In the genomic region with DNA sequence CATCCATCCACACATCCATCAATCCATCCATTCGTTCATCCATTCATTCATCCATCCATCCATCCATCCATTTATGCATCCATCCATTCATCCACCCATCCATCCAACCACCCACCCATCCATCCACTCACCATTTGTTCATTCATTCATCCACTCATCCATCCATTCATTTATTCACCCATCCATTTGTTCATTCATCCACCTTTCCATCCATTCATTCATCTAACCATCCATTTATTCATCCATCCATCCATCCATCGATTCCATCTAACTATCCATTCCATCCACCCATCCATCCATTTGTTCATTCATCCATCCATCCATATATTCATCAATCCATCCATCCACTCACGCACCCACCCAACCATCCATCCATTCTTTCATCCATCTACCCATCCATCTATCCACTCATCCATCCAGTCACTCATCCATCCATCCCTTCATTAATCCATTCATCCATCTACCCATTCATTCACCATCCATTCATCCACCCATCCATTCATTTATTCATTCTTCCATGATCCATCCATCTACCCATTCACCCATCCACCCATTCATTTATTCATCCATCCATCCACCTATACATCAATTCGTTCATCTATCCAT, we compare ENCODE assay signal across 36 cellular contexts.
"Had no signal": no experiment of that assay in that cellular context is flagged by ENCODE, and none has a peak within 500 bp of the region (broad histone marks: within the 10 kb centered on the region; RNA-seq: fewer than 3 reads in every experiment).

No MANE protein-coding gene starts in this region.

- H3K9me3 ChIP-seq: adrenal gland had no signal

- H3K27me3 Mint-ChIP-seq: activated CD4-positive, alpha-beta memory T cell treated with anti-CD3 and anti-CD28 coated beads, Interleukin-2, amount 10 ng/mL, durations not matched to agents 7 days and 5 days; activated CD4-positive, alpha-beta T cell treated with anti-CD3 and anti-CD28 coated beads for 36 hours; activated CD4-positive, alpha-beta T cell treated with anti-CD3 and anti-CD28 coated beads, Interleukin-2, amount 10 ng/mL, durations not matched to agents 7 days and 5 days; activated CD8-positive, alpha-beta memory T cell treated with anti-CD3 and anti-CD28 coated beads, Interleukin-2, amount 10 ng/mL, durations not matched to agents 7 days and 5 days; activated naive CD4-positive, alpha-beta T cell treated with anti-CD3 and anti-CD28 coated beads, Interleukin-2, amount 10 ng/mL, durations not matched to agents 7 days and 5 days; activated naive CD4-positive, alpha-beta T cell treated with anti-CD3 and anti-CD28 coated beads, Interleukin-2, amount 50 U/mL, for 24 hours; activated naive CD8-positive, alpha-beta T cell treated with anti-CD3 and anti-CD28 coated beads for 36 hours; activated T-cell treated with anti-CD3 and anti-CD28 coated beads, Interleukin-2, amount 50 U/mL, for 24 hours had no signal

- H3K4me1 ChIP-seq: adrenal gland, breast epithelium had no signal

- H3K36me3 ChIP-seq: adrenal gland, brain microvascular endothelial cell, breast epithelium, WERI-Rb-1 had no signal

- H3K27me3 ChIP-seq: adrenal gland, body of pancreas, brain microvascular endothelial cell, breast epithelium had no signal

- FAIRE-seq: astrocyte had no signal

- H3K27ac ChIP-seq: adrenal gland, body of pancreas, brain microvascular endothelial cell, breast epithelium, WERI-Rb-1 had no signal

- H3K4me3 ChIP-seq: body of pancreas, breast epithelium had no signal

- DNase-seq: activated CD4-positive, alpha-beta memory T cell treated with anti-CD3 and anti-CD28 coated beads, Interleukin-2, amount 10 ng/mL, durations not matched to agents 7 days and 5 days; activated CD4-positive, alpha-beta T cell treated with anti-CD3 and anti-CD28 coated beads for 1 hour; activated CD4-positive, alpha-beta T cell treated with anti-CD3 and anti-CD28 coated beads for 36 hours; activated CD4-positive, alpha-beta T cell treated with anti-CD3 and anti-CD28 coated beads for 48 hours; activated CD4-positive, alpha-beta T cell treated with anti-CD3 and anti-CD28 coated beads, Interleukin-2, amount 10 ng/mL, durations not matched to agents 7 days and 5 days; activated CD4-positive, alpha-beta T cell treated with anti-CD3 and anti-CD28 coated beads, Interleukin-2, amount 50 U/mL, for 48 hours; activated CD4-positive, CD25-positive, alpha-beta regulatory T cell; activated CD8-positive, alpha-beta memory T cell treated with anti-CD3 and anti-CD28 coated beads for 24 hours; activated CD8-positive, alpha-beta memory T cell treated with anti-CD3 and anti-CD28 coated beads, Interleukin-2, amount 10 ng/mL, durations not matched to agents 7 days and 5 days; activated CD8-positive, alpha-beta memory T cell treated with anti-CD3 and anti-CD28 coated beads, Interleukin-2, amount 50 U/mL, for 48 hours; activated CD8-positive, alpha-beta T cell treated with anti-CD3 and anti-CD28 coated beads, Interleukin-2, amount 10 ng/mL, durations not matched to agents 7 days and 5 days; activated effector memory CD4-positive, alpha-beta T cell treated with Interleukin-2 at 50 U/mL for 16 hours; activated gamma-delta T cell; activated naive CD4-positive, alpha-beta T cell treated with anti-CD3 and anti-CD28 coated beads, Interleukin-2, amount 10 ng/mL, durations not matched to agents 7 days and 5 days; activated naive CD4-positive, alpha-beta T cell treated with Interleukin-2 at 50 U/mL for 16 hours; activated naive CD8-positive, alpha-beta T cell treated with anti-CD3 and anti-CD28 coated beads for 36 hours; activated T-cell treated with anti-CD3 and anti-CD28 coated beads, Interleukin-2, amount 50 U/mL, for 24 hours; activated T-cell treated with anti-CD3 and anti-CD28 coated beads, Interleukin-2, amount 50 U/mL, for 48 hours; adrenal gland; amniotic stem cell; aorta; body of pancreas; brain microvascular endothelial cell; central memory CD4-positive, alpha-beta T cell; T-helper 1 cell; T-helper 2 cell; T-helper 9 cell; WERI-Rb-1 had no signal

- H3K4me1 Mint-ChIP-seq: activated CD4-positive, alpha-beta memory T cell treated with anti-CD3 and anti-CD28 coated beads, Interleukin-2, amount 10 ng/mL, durations not matched to agents 7 days and 5 days; activated CD4-positive, alpha-beta T cell treated with anti-CD3 and anti-CD28 coated beads for 36 hours; activated CD4-positive, alpha-beta T cell treated with anti-CD3 and anti-CD28 coated beads, Interleukin-2, amount 10 ng/mL, durations not matched to agents 7 days and 5 days; activated CD8-positive, alpha-beta memory T cell treated with anti-CD3 and anti-CD28 coated beads, Interleukin-2, amount 10 ng/mL, durations not matched to agents 7 days and 5 days; activated naive CD4-positive, alpha-beta T cell treated with anti-CD3 and anti-CD28 coated beads, Interleukin-2, amount 10 ng/mL, durations not matched to agents 7 days and 5 days; activated naive CD4-positive, alpha-beta T cell treated with anti-CD3 and anti-CD28 coated beads, Interleukin-2, amount 50 U/mL, for 24 hours; activated naive CD8-positive, alpha-beta T cell treated with anti-CD3 and anti-CD28 coated beads for 36 hours; WTC11 had no signal

- ATAC-seq: activated CD4-positive, alpha-beta T cell treated with anti-CD3 and anti-CD28 coated beads for 36 hours; activated CD4-positive, CD25-positive, alpha-beta regulatory T cell treated with anti-CD3 and anti-CD28 coated beads, Interleukin-2, amount 50 U/mL, for 24 hours; activated CD8-positive, alpha-beta memory T cell treated with anti-CD3 and anti-CD28 coated beads, Interleukin-2, amount 10 ng/mL, durations not matched to agents 7 days and 5 days; activated CD8-positive, alpha-beta T cell treated with anti-CD3 and anti-CD28 coated beads, Interleukin-2, amount 10 ng/mL, durations not matched to agents 7 days and 5 days; body of pancreas; WTC11 had no signal

- H3K36me3 Mint-ChIP-seq: activated naive CD4-positive, alpha-beta T cell treated with anti-CD3 and anti-CD28 coated beads, Interleukin-2, amount 10 ng/mL, durations not matched to agents 7 days and 5 days; activated naive CD8-positive, alpha-beta T cell treated with anti-CD3 and anti-CD28 coated beads for 36 hours had no signal

- H3K4me3 Mint-ChIP-seq: activated CD4-positive, alpha-beta memory T cell treated with anti-CD3 and anti-CD28 coated beads, Interleukin-2, amount 10 ng/mL, durations not matched to agents 7 days and 5 days; activated CD4-positive, alpha-beta T cell treated with anti-CD3 and anti-CD28 coated beads for 36 hours; activated CD4-positive, alpha-beta T cell treated with anti-CD3 and anti-CD28 coated beads, Interleukin-2, amount 10 ng/mL, durations not matched to agents 7 days and 5 days; activated CD8-positive, alpha-beta memory T cell treated with anti-CD3 and anti-CD28 coated beads, Interleukin-2, amount 10 ng/mL, durations not matched to agents 7 days and 5 days; activated CD8-positive, alpha-beta T cell treated with anti-CD3 and anti-CD28 coated beads, Interleukin-2, amount 10 ng/mL, durations not matched to agents 7 days and 5 days; activated naive CD4-positive, alpha-beta T cell treated with anti-CD3 and anti-CD28 coated beads, Interleukin-2, amount 10 ng/mL, durations not matched to agents 7 days and 5 days; activated naive CD4-positive, alpha-beta T cell treated with anti-CD3 and anti-CD28 coated beads, Interleukin-2, amount 50 U/mL, for 24 hours; activated naive CD8-positive, alpha-beta T cell treated with anti-CD3 and anti-CD28 coated beads for 36 hours; activated T-cell treated with anti-CD3 and anti-CD28 coated beads, Interleukin-2, amount 50 U/mL, for 24 hours; T-helper 1 cell treated with Interleukin-12 subunit alpha and Interleukin-12 subunit beta and Interleukin-4 antibody, amounts not matched to agents 30 μg/mL and 1 μg/mL, for 36 hours; T-helper 2 cell treated with Interferon-gamma antibody and Interleukin-4, amounts not matched to agents 5 μg/mL and 100 μg/mL, for 36 hours; WTC11 had no signal

- H3K27ac Mint-ChIP-seq: activated CD4-positive, alpha-beta memory T cell treated with anti-CD3 and anti-CD28 coated beads, Interleukin-2, amount 10 ng/mL, durations not matched to agents 7 days and 5 days; activated CD4-positive, alpha-beta T cell treated with anti-CD3 and anti-CD28 coated beads for 36 hours; activated CD4-positive, alpha-beta T cell treated with anti-CD3 and anti-CD28 coated beads, Interleukin-2, amount 10 ng/mL, durations not matched to agents 7 days and 5 days; activated CD8-positive, alpha-beta memory T cell treated with anti-CD3 and anti-CD28 coated beads, Interleukin-2, amount 10 ng/mL, durations not matched to agents 7 days and 5 days; activated CD8-positive, alpha-beta T cell treated with anti-CD3 and anti-CD28 coated beads, Interleukin-2, amount 10 ng/mL, durations not matched to agents 7 days and 5 days; activated naive CD4-positive, alpha-beta T cell treated with anti-CD3 and anti-CD28 coated beads, Interleukin-2, amount 10 ng/mL, durations not matched to agents 7 days and 5 days; activated naive CD4-positive, alpha-beta T cell treated with anti-CD3 and anti-CD28 coated beads, Interleukin-2, amount 50 U/mL, for 24 hours; activated naive CD8-positive, alpha-beta T cell treated with anti-CD3 and anti-CD28 coated beads for 36 hours; activated T-cell treated with anti-CD3 and anti-CD28 coated beads, Interleukin-2, amount 50 U/mL, for 24 hours; activated T-helper 2 cell treated with anti-CD3 and anti-CD28 coated beads, Interferon-gamma antibody, Interleukin-2, Interleukin-4, amounts not matched to agents 10 μg/mL and 5 μg/mL and 100 μg/mL, durations not matched to agents 14 hours and 24 hours and 36 hours; T-helper 1 cell treated with Interleukin-12 subunit alpha and Interleukin-12 subunit beta and Interleukin-4 antibody, amounts not matched to agents 30 μg/mL and 1 μg/mL, for 36 hours; T-helper 2 cell treated with Interferon-gamma antibody and Interleukin-4, amounts not matched to agents 5 μg/mL and 100 μg/mL, for 36 hours; WTC11 had no signal
